ENCODE assay signal across 23 cellular contexts in genomic region chr16:67449328-67449727, GRCh38. TPM values are rescaled to one million over a fixed set of nuclear protein-coding genes. Genes with fewer than 3 reads are reported as not detected.
DNase-seq lines count a peak whose midpoint lies in the region; ATAC-seq and TF ChIP-seq lines count a peak whose summit lies in the region.
"Had no signal": no experiment of that assay in that cellular context is flagged by ENCODE, and none has a peak within 500 bp of the region (broad histone marks: within the 10 kb centered on the region; RNA-seq: fewer than 3 reads in every experiment).

No MANE protein-coding gene starts in this region.

- H3K79me1 ChIP-seq in H9 (ENCODE audit: insufficient read depth, low read depth, low read length, poor library complexity, severe bottlenecking): no peaks in the 10 kb centered on the region

- H3K18ac ChIP-seq in H9 (ENCODE audit: insufficient read length, low read depth, low read length): no peak overlapping the region

- H3K9me3 Mint-ChIP-seq in H9: no peaks in the 10 kb centered on the region
- no peaks in the 10 kb centered on the region for H3K9me3 Mint-ChIP-seq in CD8-positive, alpha-beta memory T cell
- H3K9me3 Mint-ChIP-seq: activated naive CD4-positive, alpha-beta T cell treated with anti-CD3 and anti-CD28 coated beads, Interleukin-2, amount 50 U/mL, for 72 hours; activated T-cell treated with anti-CD3 and anti-CD28 coated beads, Interleukin-2, amount 50 U/mL, for 24 hours had no signal

- H3K27me3 Mint-ChIP-seq in H9 (ENCODE audit: low read depth): no peaks in the 10 kb centered on the region
- no peaks in the 10 kb centered on the region for H3K27me3 Mint-ChIP-seq in CD8-positive, alpha-beta memory T cell
- H3K27me3 Mint-ChIP-seq: activated T-cell treated with anti-CD3 and anti-CD28 coated beads, Interleukin-2, amount 50 U/mL, for 24 hours had no signal

- H2BK20ac ChIP-seq in H9 (ENCODE audit: low read depth, low read length, poor library complexity, severe bottlenecking): no peak overlapping the region

- H2BK15ac ChIP-seq in H9 (ENCODE audit: low read depth, low read length): no peak overlapping the region

- POLR2A ChIA-PET in CD8-positive, alpha-beta memory T cell (lab: Charles Lee): no interaction called here

- no peak for TF ChIP-seq POLR2A in gastrocnemius medialis (IDR thresholded peaks at IDR 0.05)

- no peak overlapping the region for H2AK5ac ChIP-seq in H9 (ENCODE audit: insufficient read length, low read length)

- no peak overlapping the region for H3T11ph ChIP-seq in H9 (ENCODE audit: low read length)

- H3K56ac ChIP-seq in H9 (ENCODE audit: insufficient read length, low read depth, low read length): no peak overlapping the region

- peaks cover 0 to 3% of the 10 kb centered on the region in 2 donors for H3K36me3 ChIP-seq in gastrocnemius medialis
- H3K36me3 ChIP-seq in CD8-positive, alpha-beta memory T cell (ENCODE audit: insufficient read depth, low read length): no peaks in the 10 kb centered on the region

- no peaks in the 10 kb centered on the region for H3K27me3 ChIP-seq in H9 (ENCODE audit: insufficient read depth, low read length)
- H3K27me3 ChIP-seq in right cardiac atrium (ENCODE audit: control insufficient read depth, insufficient read depth): no peaks in the 10 kb centered on the region
- H3K27me3 ChIP-seq in gastrocnemius medialis: no peaks in the 10 kb centered on the region
- no peaks in the 10 kb centered on the region for H3K27me3 ChIP-seq in CD8-positive, alpha-beta memory T cell (ENCODE audit: insufficient read depth, low read length, poor library complexity, severe bottlenecking)
- H3K27me3 ChIP-seq: esophagus muscularis mucosa, testis had no signal

- no peak overlapping the region for H2BK12ac ChIP-seq in H9 (ENCODE audit: insufficient read length, low read depth, low read length)

- no peak overlapping the region for H2BK120ac ChIP-seq in H9 (ENCODE audit: low read depth, low read length, poor library complexity, severe bottlenecking)

- peaks cover 10 to 12% of the 10 kb centered on the region in 2 experiments for H3K4me1 Mint-ChIP-seq in H9
- H3K4me1 Mint-ChIP-seq in CD8-positive, alpha-beta memory T cell: peaks cover 7 to 19% (median 10%) of the 10 kb centered on the region in 3 donors

- DNase-seq in H9: no peak
- DNase-seq in SHP77 treated with DMSO at 0.1 percent for 48 hours (lab: John Stamatoyannopoulos, UW): peak; percentile 67
- peak; percentile 70 to 90 (median 87) for DNase-seq in right cardiac atrium
- DNase-seq in gastrocnemius medialis: peak in 1 of 2 donors; percentile 78
- DNase-seq in activated naive CD4-positive, alpha-beta T cell treated with anti-CD3 and anti-CD28 coated beads, Interleukin-2, amount 50 U/mL, for 16 hours: no peak
- DNase-seq in NCI-H1048 (lab: John Stamatoyannopoulos, UW): no peak
- DNase-seq in CD8-positive, alpha-beta memory T cell: no peak
- no peak for DNase-seq in DMS153 treated with DMSO at 0.1 percent for 48 hours (lab: John Stamatoyannopoulos, UW; ENCODE audit: unreplicated experiment)
- DNase-seq: activated CD4-positive, alpha-beta T cell treated with anti-CD3 and anti-CD28 coated beads, Interleukin-2, amount 50 U/mL, for 4 hours; activated T-cell treated with anti-CD3 and anti-CD28 coated beads, Interleukin-2, amount 50 U/mL, for 24 hours; Caco-2; GDM1; MM.1S; NCI-H1930; NCI-H748 treated with DMSO at 0.1 percent for 48 hours; nucleus accumbens; stimulated activated CD4-positive, alpha-beta T cell treated with anti-CD3 and anti-CD28 coated beads, Interleukin-4, amount 100 ng/mL, for 1 hour; SW 1271; testis had no signal

- peak; percentile 42 to 59 for ATAC-seq in right cardiac atrium
- ATAC-seq in gastrocnemius medialis: peak; percentile 53 to 55
- ATAC-seq: activated naive CD4-positive, alpha-beta T cell treated with anti-CD3 and anti-CD28 coated beads, Interleukin-2, amount 50 U/mL, for 72 hours; GM12878 had no signal

- no peak overlapping the region for H3K4ac ChIP-seq in H9 (ENCODE audit: low read depth, low read length)

- CTCF ChIA-PET in CD8-positive, alpha-beta memory T cell (lab: Charles Lee): no interaction called here

- in situ Hi-C loops in gastrocnemius medialis (cut with MboI; ENCODE audit: low sequenced_read_pairs in 4 of 4): no loop called here

- no peak overlapping the region for H3K4me2 ChIP-seq in H9 (ENCODE audit: insufficient read depth, insufficient read length, low read length)

- no peak overlapping the region for H4K91ac ChIP-seq in H9 (ENCODE audit: insufficient read length, low read depth, low read length)

- no peak overlapping the region for H3K4me3 Mint-ChIP-seq in H9
- no peak overlapping the region for H3K4me3 Mint-ChIP-seq in CD8-positive, alpha-beta memory T cell
- H3K4me3 Mint-ChIP-seq: activated T-cell treated with anti-CD3 and anti-CD28 coated beads, Interleukin-2, amount 50 U/mL, for 24 hours had no signal

- intact Hi-C loops in right cardiac atrium (cut with DNase I): no loop called here
- intact Hi-C loops in gastrocnemius medialis (cut with DNase I; ENCODE audit: low total_unique reads): no loop called here

- no peak overlapping the region for H3K14ac ChIP-seq in H9 (ENCODE audit: insufficient read depth, low read length)

- peaks cover 4 to 27% (median 9%) of the 10 kb centered on the region in 3 experiments for H3K36me3 Mint-ChIP-seq in H9 (ENCODE audit: insufficient read depth in 1 of 3, low read depth in 3 of 3)
- peaks cover 3 to 73% (median 8%) of the 10 kb centered on the region in 3 donors for H3K36me3 Mint-ChIP-seq in CD8-positive, alpha-beta memory T cell
- H3K36me3 Mint-ChIP-seq: activated naive CD4-positive, alpha-beta T cell treated with anti-CD3 and anti-CD28 coated beads, Interleukin-2, amount 50 U/mL, for 72 hours had no signal

- no peaks in the 10 kb centered on the region for H3K4me1 ChIP-seq in H9 (ENCODE audit: insufficient read depth, low read length)
- peaks cover 46% of the 10 kb centered on the region for H3K4me1 ChIP-seq in right cardiac atrium (ENCODE audit: control insufficient read depth, insufficient read depth, low read length)
- peaks cover 83 to 94% of the 10 kb centered on the region in 2 donors for H3K4me1 ChIP-seq in gastrocnemius medialis
- no peaks in the 10 kb centered on the region for H3K4me1 ChIP-seq in CD8-positive, alpha-beta memory T cell (ENCODE audit: insufficient read depth, low read length)
- H3K4me1 ChIP-seq: Caco-2 had no signal

- H3K79me2 ChIP-seq in H9 (ENCODE audit: insufficient read depth, low read length): no peaks in the 10 kb centered on the region

- no peak overlapping the region for H4K8ac ChIP-seq in H9 (replicated peaks; ENCODE audit: insufficient read length, low read depth, low read length)

- H3K27ac ChIP-seq in H9 (ENCODE audit: insufficient read length, low read depth, low read length) (no peak overlapping the region), right cardiac atrium (ENCODE audit: low read length) (peak overlapping the region; percentile 57), gastrocnemius medialis (peak overlapping the region; percentile 64 to 82 (median 74))
- no peak overlapping the region for H3K27ac ChIP-seq in CD8-positive, alpha-beta memory T cell (ENCODE audit: low read depth, low read length)
- H3K27ac ChIP-seq: esophagus muscularis mucosa, testis had no signal

- TF ChIP-seq CTCF in H9 (conservative IDR thresholded peaks at IDR 0.05) (no peak), gastrocnemius medialis (IDR thresholded peaks at IDR 0.05 in 4 of 5, conservative IDR thresholded peaks at IDR 0.05 in 1 of 5) (no peak)

- H3K23ac ChIP-seq in H9 (ENCODE audit: insufficient read length, low read depth, low read length): no peak overlapping the region

- H3K9me3 ChIP-seq in H9 (ENCODE audit: control insufficient read depth, low read depth, low read length): no peaks in the 10 kb centered on the region
- H3K9me3 ChIP-seq in right cardiac atrium (ENCODE audit: control insufficient read depth, low read length): no peaks in the 10 kb centered on the region
- no peaks in the 10 kb centered on the region for H3K9me3 ChIP-seq in gastrocnemius medialis
- H3K9me3 ChIP-seq in CD8-positive, alpha-beta memory T cell (ENCODE audit: low read length): no peaks in the 10 kb centered on the region
- H3K9me3 ChIP-seq: Caco-2, esophagus muscularis mucosa, testis had no signal

- WGBS in H9 (ENCODE audit: extremely low coverage, insufficient read length, low lambda C conversion rate): no CpG with 5 or more reads among the region's 2 CpGs
- WGBS in right cardiac atrium: 37% methylated on average over 2 of the region's 2 CpGs

- peak overlapping the region; percentile 4 to 78 (median 6); a peak in 3 of 7 replicates for H3K27ac Mint-ChIP-seq in H9
- H3K27ac Mint-ChIP-seq in CD8-positive, alpha-beta memory T cell: peak overlapping the region in 3 of 8 donors; percentile 30 to 52 (median 37)
- H3K27ac Mint-ChIP-seq: activated T-cell treated with anti-CD3 and anti-CD28 coated beads, Interleukin-2, amount 50 U/mL, for 24 hours had no signal

- no peaks in the 10 kb centered on the region for H4K20me1 ChIP-seq in H9 (ENCODE audit: control insufficient read depth, insufficient read depth, insufficient read length)

- H2BK5ac ChIP-seq in H9 (ENCODE audit: insufficient read length, low read length): no peak overlapping the region

- H2AFZ ChIP-seq in H9 (ENCODE audit: low read length): no peak overlapping the region

- H4K5ac ChIP-seq in H9 (ENCODE audit: insufficient read length, low read depth, low read length): no peak overlapping the region

- H3K9ac ChIP-seq in H9 (ENCODE audit: extremely low read depth, insufficient read length, low read length): no peak overlapping the region

- H3K23me2 ChIP-seq in H9 (ENCODE audit: insufficient read length, low read depth, low read length, poor library complexity, severe bottlenecking): no peaks in the 10 kb centered on the region

- H3K4me3 ChIP-seq in right cardiac atrium (ENCODE audit: low read length) (no peak overlapping the region), gastrocnemius medialis (no peak overlapping the region)
- H3K4me3 ChIP-seq in CD8-positive, alpha-beta memory T cell (ENCODE audit: low read length): no peak overlapping the region
- H3K4me3 ChIP-seq: esophagus muscularis mucosa, GM12878, testis had no signal

RNA-seq across cellular contexts. Expression of gene HSD11B2, which starts 18.4 kb away (rescaled TPM):
- 33.5 and 35.1 TPM in 2 replicates for total RNA-seq in H9 (2021)
- total RNA-seq in right cardiac atrium: 1 to 10 TPM in 1 of 4 donors, under 1 TPM in 3; 0.42 to 1.6 (median 0.64) TPM
- 0.38 TPM for polyA plus RNA-seq in right cardiac atrium
- total RNA-seq in gastrocnemius medialis: 1 to 10 TPM in 2 of 4 donors, not detected in 2; 2.3 to 4.1 TPM
- total RNA-seq in CD8-positive, alpha-beta memory T cell: 1 to 10 TPM; 1.1 to 1.5 TPM
- polyA plus RNA-seq in CD8-positive, alpha-beta memory T cell: not detected

RNA-seq across cellular contexts. Expression of gene ATP6V0D1, which starts 31.6 kb away (rescaled TPM):
- total RNA-seq in H9 (2021) (39.8 and 43.0 TPM in 2 replicates), right cardiac atrium (10 to 100 TPM; 64.1 to 79.4 (median 68.2) TPM), gastrocnemius medialis (100 to 1,000 TPM; 117 to 211 (median 157) TPM)
- polyA plus RNA-seq in right cardiac atrium: 44.6 TPM
- 10 to 100 TPM; 49.3 to 57.6 TPM for total RNA-seq in CD8-positive, alpha-beta memory T cell
- 107 TPM for polyA plus RNA-seq in CD8-positive, alpha-beta memory T cell

RNA-seq across cellular contexts. Expression of gene ZDHHC1, which starts 33.1 kb away (rescaled TPM):
- total RNA-seq in H9 (2021) (3.0 and 3.7 TPM in 2 replicates), right cardiac atrium (10 to 100 TPM in 1 of 4 donors, 1 to 10 TPM in 3; 6.4 to 10.4 (median 6.4) TPM), gastrocnemius medialis (10 to 100 TPM in 1 of 4 donors, 1 to 10 TPM in 3; 4.4 to 11.0 (median 8.9) TPM)
- 5.2 TPM for polyA plus RNA-seq in right cardiac atrium
- total RNA-seq in CD8-positive, alpha-beta memory T cell: 1 to 10 TPM; 1.3 TPM
- 0.60 TPM for polyA plus RNA-seq in CD8-positive, alpha-beta memory T cell

RNA-seq across cellular contexts. Expression of gene AGRP, which starts 34.0 kb away (rescaled TPM):
- not detected in 2 replicates for total RNA-seq in H9 (2021)
- not detected for total RNA-seq in right cardiac atrium
- not detected for polyA plus RNA-seq in right cardiac atrium
- total RNA-seq in gastrocnemius medialis: not detected
- not detected for total RNA-seq in CD8-positive, alpha-beta memory T cell
- polyA plus RNA-seq in CD8-positive, alpha-beta memory T cell: not detected
- total RNA-seq: Caco-2, esophagus muscularis mucosa, GM12878, mesenteric fat pad had no signal

RNA-seq across cellular contexts. Expression of gene TPPP3, which starts 56.0 kb away (rescaled TPM):
- total RNA-seq in H9 (2021): 0.48 and 0.79 TPM in 2 replicates
- total RNA-seq in right cardiac atrium: 100 to 1,000 TPM in 1 of 4 donors, 10 to 100 TPM in 3; 21.9 to 183 (median 33.4) TPM
- polyA plus RNA-seq in right cardiac atrium: 64.6 TPM
- total RNA-seq in gastrocnemius medialis: 10 to 100 TPM in 2 of 4 donors, 1 to 10 TPM in 2; 2.2 to 31.9 (median 7.1) TPM
- total RNA-seq in CD8-positive, alpha-beta memory T cell: not detected
- polyA plus RNA-seq in CD8-positive, alpha-beta memory T cell: not detected
- total RNA-seq: activated naive CD4-positive, alpha-beta T cell treated with anti-CD3 and anti-CD28 coated beads, Interleukin-2, amount 50 U/mL, for 72 hours; GM12878 had no signal

Comparison
In these comparisons a context has a peak if more than half of its experiments do, and no peak if none do; other contexts are left out.
1. DNase-seq: peak in SHP77 treated with DMSO at 0.1 percent for 48 hours (single experiment) and right cardiac atrium (3 of 3); none in H9 (single experiment), activated naive CD4-positive, alpha-beta T cell treated with anti-CD3 and anti-CD28 coated beads, Interleukin-2, amount 50 U/mL, for 16 hours (single experiment), NCI-H1048 (single experiment), CD8-positive, alpha-beta memory T cell (0 of 5) and DMS153 treated with DMSO at 0.1 percent for 48 hours (single experiment).
2. H3K27ac ChIP-seq: peak in right cardiac atrium (single experiment) and gastrocnemius medialis (4 of 4); none in H9 (single experiment) and CD8-positive, alpha-beta memory T cell (single experiment).